In the genomic region with DNA sequence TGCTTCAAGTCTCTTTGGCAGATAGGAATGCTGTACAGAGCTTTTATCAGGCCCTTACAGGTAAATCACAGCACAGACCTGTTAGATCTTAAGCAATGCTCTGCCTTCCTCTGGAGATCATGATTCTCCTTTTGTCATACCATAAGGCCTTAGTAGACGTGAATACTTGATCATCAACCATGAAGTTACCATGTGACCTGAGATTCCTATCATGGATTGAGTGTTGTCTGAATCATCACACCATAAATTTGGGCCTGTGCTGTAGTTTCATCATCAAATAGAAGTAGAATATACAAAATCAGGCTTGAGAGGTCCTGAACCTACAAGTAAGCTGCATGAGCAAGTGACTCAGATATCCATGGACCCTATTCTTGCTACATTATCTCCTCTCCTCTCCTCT, we compare ENCODE assay signal across 21 cellular contexts.
DNase-seq lines count a peak whose midpoint lies in the region; ATAC-seq, FAIRE-seq and TF ChIP-seq lines count a peak whose summit lies in the region.
"Had no signal": no experiment of that assay in that cellular context is flagged by ENCODE, and none has a peak within 500 bp of the region (broad histone marks: within the 10 kb centered on the region; RNA-seq: fewer than 3 reads in every experiment).

No MANE protein-coding gene starts in this region.

- no peak for TF ChIP-seq CTCF in H1 (IDR thresholded peaks at IDR 0.05; ENCODE audit: control extremely low read depth in 1 of 3, insufficient read depth in 1 of 3, low read depth in 1 of 3, low read length in 3 of 3)

- H3K4me3 ChIP-seq in H1 (ENCODE audit: extremely low read depth in 1 of 4, insufficient read depth in 2 of 4, low read depth in 3 of 4, low read length in 4 of 4), result no peak overlapping the region
- H3K4me3 ChIP-seq: BLaER1 treated with 17β-estradiol and CSF1 and Interleukin-3, amounts not matched to agents 10 nM and 100 nM had no signal

- H2BK5ac ChIP-seq in H1 (ENCODE audit: low read depth, low read length), result no peak overlapping the region

- no peaks in the 10 kb centered on the region for H3K27me3 ChIP-seq in H1 (replicated peaks in 1 of 4; ENCODE audit: control insufficient read depth in 3 of 4, extremely low read depth in 1 of 4, insufficient read depth in 3 of 4, low read length in 3 of 4)
- H3K27me3 ChIP-seq: BLaER1 treated with 17β-estradiol and CSF1 and Interleukin-3, amounts not matched to agents 10 nM and 100 nM had no signal

- H2BK12ac ChIP-seq in H1 (ENCODE audit: low read depth, low read length), result no peak overlapping the region

- no peak overlapping the region for H2BK20ac ChIP-seq in H1 (ENCODE audit: low read length)

- H4K91ac ChIP-seq in H1 (replicated peaks; ENCODE audit: insufficient read length, low read length), result no peak overlapping the region

- ATAC-seq in GM18907 (IDR thresholded peaks at IDR 0.05; ENCODE audit: unreplicated experiment), result no peak
- no peak for ATAC-seq in HG03520 (IDR thresholded peaks at IDR 0.05; ENCODE audit: unreplicated experiment)
- no peak for ATAC-seq in HG03442 (IDR thresholded peaks at IDR 0.05; ENCODE audit: unreplicated experiment)

- 0 out of 2 replicates have a peak overlapping the region, but pooled peaks have one; percentile 6 for H2AFZ ChIP-seq in H1 (ENCODE audit: low read length)

- H3K4me2 ChIP-seq in H1 (ENCODE audit: insufficient read depth in 1 of 2, low read depth in 2 of 2, low read length in 2 of 2), result no peak overlapping the region

- no peaks in the 10 kb centered on the region for H3K79me2 ChIP-seq in H1 (ENCODE audit: control insufficient read depth in 1 of 2, insufficient read depth in 2 of 2, low read length in 2 of 2)

- no peaks in the 10 kb centered on the region for H3K79me1 ChIP-seq in H1 (ENCODE audit: low read depth, low read length)

- no peak overlapping the region for H4K5ac ChIP-seq in H1 (ENCODE audit: insufficient read length, low read depth, low read length)

- H3K14ac ChIP-seq in H1 (ENCODE audit: insufficient read length), result no peak overlapping the region

- H4K20me1 ChIP-seq in H1 (replicated peaks in 1 of 2; ENCODE audit: control insufficient read depth in 1 of 2, insufficient read depth in 2 of 2, low read length in 2 of 2), result no peaks in the 10 kb centered on the region
- H4K20me1 ChIP-seq: BLaER1 treated with 17β-estradiol and CSF1 and Interleukin-3, amounts not matched to agents 10 nM and 100 nM had no signal

- H3K36me3 ChIP-seq in H1 (ENCODE audit: control insufficient read depth in 2 of 4, insufficient read depth in 4 of 4, low read length in 3 of 4), result no peaks in the 10 kb centered on the region
- H3K36me3 ChIP-seq: BLaER1 treated with 17β-estradiol and CSF1 and Interleukin-3, amounts not matched to agents 10 nM and 100 nM had no signal

- FAIRE-seq in HTR-8/SVneo (lab: Jason Lieb, UNC) (peak; percentile 85), H1 (lab: Jason Lieb, UNC) (no peak)
- FAIRE-seq: A204.1 had no signal

- TF ChIP-seq EP300 in H1 (IDR thresholded peaks at IDR 0.05; ENCODE audit: borderline replicate concordance in 1 of 2, low read depth in 2 of 2, low read length in 2 of 2), result no peak

- no peak for TF ChIP-seq POLR2A in H1 (IDR thresholded peaks at IDR 0.05; ENCODE audit: control extremely low read depth in 1 of 2, low read depth in 2 of 2, low read length in 2 of 2)

- peak; percentile 55 for DNase-seq in EH (ENCODE audit: low read depth)
- no peak for DNase-seq in HTR-8/SVneo (ENCODE audit: insufficient read length, low spot score)
- no peak for DNase-seq in H1 (ENCODE audit: low read depth in 1 of 2, low spot score in 2 of 2)
- peak; percentile 10 for DNase-seq in iris pigment epithelial cell (ENCODE audit: low read depth)
- no peak for DNase-seq in effector CD8-positive, alpha-beta T cell (lab: John Stamatoyannopoulos, UW)
- DNase-seq: DMS 273 treated with DMSO at 0.1 percent for 48 hours; GOT3; NCI-H1417 treated with DMSO at 0.1 percent for 48 hours; NCI-H1930; NCI-H2171; NCI-H446; NCI-H69; NK-92 treated with Interleukin-12 subunit alpha and Interleukin-12 subunit beta, amount 100 ng/mL, for 24 hours; RPMI8226; SIG-M5 had no signal

- H3K4me1 ChIP-seq in H1 (replicated peaks in 1 of 4; ENCODE audit: control insufficient read depth in 3 of 4, insufficient read depth in 4 of 4, low read length in 3 of 4), result no peaks in the 10 kb centered on the region

- no peak overlapping the region for H3K4ac ChIP-seq in H1 (replicated peaks; ENCODE audit: insufficient read length, low read depth, low read length)

- H3K56ac ChIP-seq in H1 (replicated peaks; ENCODE audit: insufficient read length, low read depth, low read length), result no peak overlapping the region

- H3K23ac ChIP-seq in H1 (ENCODE audit: insufficient read length), result no peak overlapping the region

- TF ChIP-seq RAD21 in H1 (IDR thresholded peaks at IDR 0.05 in 1 of 2, conservative IDR thresholded peaks at IDR 0.05 in 1 of 2; ENCODE audit: low read depth in 2 of 2, low read length in 2 of 2), result no peak

- no peak overlapping the region for H3K9ac ChIP-seq in H1 (replicated peaks in 1 of 4; ENCODE audit: extremely low read depth in 1 of 4, low read depth in 3 of 4, low read length in 3 of 4)
- H3K9ac ChIP-seq: BLaER1 treated with 17β-estradiol and CSF1 and Interleukin-3, amounts not matched to agents 10 nM and 100 nM had no signal

- H3K27ac ChIP-seq in H1 (ENCODE audit: low read depth, low read length), result no peak overlapping the region
- H3K27ac ChIP-seq: BLaER1 treated with 17β-estradiol and CSF1 and Interleukin-3, amounts not matched to agents 10 nM and 100 nM; HL-60 had no signal

- peaks cover under 1 to 1% of the 10 kb centered on the region in 2 experiments; a peak in 2 of 4 replicates for H3K9me3 ChIP-seq in H1 (ENCODE audit: insufficient read depth in 2 of 2, low read depth in 1 of 2, low read length in 1 of 2)

- no peak overlapping the region for H3K18ac ChIP-seq in H1 (ENCODE audit: extremely low read depth, low read length)

- POLR2A ChIA-PET in H1 (lab: Charles Lee; ENCODE audit: partially characterized antibody), result no interaction called here

- H4K8ac ChIP-seq in H1 (ENCODE audit: extremely low read depth, insufficient read depth, low read length), result no peak overlapping the region

- no peak overlapping the region for H2BK120ac ChIP-seq in H1 (replicated peaks; ENCODE audit: low read depth, low read length)

- no peak overlapping the region for H2BK15ac ChIP-seq in H1 (ENCODE audit: low read length)

- CTCF ChIA-PET in H1 (lab: Charles Lee; ENCODE audit: partially characterized antibody), result no interaction called here

- H3K23me2 ChIP-seq in H1 (ENCODE audit: low read depth, low read length), result no peaks in the 10 kb centered on the region

- WGBS in H1 (ENCODE audit: extremely low coverage in 1 of 2, insufficient coverage in 1 of 2, insufficient read length in 1 of 2, insufficient replicate concordance in 2 of 2, low coverage in 1 of 2, low lambda C conversion rate in 2 of 2, missing lambda C conversion rate in 1 of 2), 2 experiments, result 93% methylated on average over 1 of the region's 1 CpG; no CpG with 5 or more reads in 1 of the 2 experiments

- no peak overlapping the region for H2AK5ac ChIP-seq in H1 (ENCODE audit: low read depth, low read length)

TF ChIP-seq in H1, 55 proteins besides CTCF, POLR2A, EP300 and RAD21:
- TF ChIP-seq, protein P1, sequence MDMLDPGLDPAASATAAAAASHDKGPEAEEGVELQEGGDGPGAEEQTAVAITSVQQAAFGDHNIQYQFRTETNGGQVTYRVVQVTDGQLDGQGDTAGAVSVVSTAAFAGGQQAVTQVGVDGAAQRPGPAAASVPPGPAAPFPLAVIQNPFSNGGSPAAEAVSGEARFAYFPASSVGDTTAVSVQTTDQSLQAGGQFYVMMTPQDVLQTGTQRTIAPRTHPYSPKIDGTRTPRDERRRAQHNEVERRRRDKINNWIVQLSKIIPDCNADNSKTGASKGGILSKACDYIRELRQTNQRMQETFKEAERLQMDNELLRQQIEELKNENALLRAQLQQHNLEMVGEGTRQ (IDR thresholded peaks at IDR 0.05; ENCODE audit: low read length), result no peak
- TF ChIP-seq JUN (IDR thresholded peaks at IDR 0.05; ENCODE audit: low read depth, low read length) (no peak), SP2 (IDR thresholded peaks at IDR 0.05; ENCODE audit: low read length) (no peak), FOSL1 (IDR thresholded peaks at IDR 0.05; ENCODE audit: insufficient read depth, low read depth, low read length) (no peak), CHD1 (IDR thresholded peaks at IDR 0.05; ENCODE audit: low read depth, low read length) (no peak), EGR1 (IDR thresholded peaks at IDR 0.05; ENCODE audit: borderline replicate concordance, low read depth, low read length) (no peak), TAF7 (optimal IDR thresholded peaks at IDR 0.05; ENCODE audit: borderline replicate concordance, low read depth, low read length) (no peak), MAFK (IDR thresholded peaks at IDR 0.05; ENCODE audit: low read depth, low read length) (no peak), TEAD4 (IDR thresholded peaks at IDR 0.05; ENCODE audit: low read depth, low read length) (no peak), RFX5 (IDR thresholded peaks at IDR 0.05; ENCODE audit: borderline replicate concordance, low read depth, low read length) (no peak), TBP (IDR thresholded peaks at IDR 0.05; ENCODE audit: low read depth, low read length) (no peak), CBX5 (IDR thresholded peaks at IDR 0.05; ENCODE audit: low read depth, low read length) (no peak), NRF1 (IDR thresholded peaks at IDR 0.05; ENCODE audit: low read depth, low read length) (no peak), HDAC6 (IDR thresholded peaks at IDR 0.05; ENCODE audit: low read depth, low read length) (no peak), SIX5 (IDR thresholded peaks at IDR 0.05; ENCODE audit: low read depth, low read length) (no peak), GTF2F1 (IDR thresholded peaks at IDR 0.05; ENCODE audit: borderline replicate concordance, low read depth, low read length) (no peak), BACH1 (IDR thresholded peaks at IDR 0.05; ENCODE audit: low read length) (no peak)
- TF ChIP-seq, protein P2, sequence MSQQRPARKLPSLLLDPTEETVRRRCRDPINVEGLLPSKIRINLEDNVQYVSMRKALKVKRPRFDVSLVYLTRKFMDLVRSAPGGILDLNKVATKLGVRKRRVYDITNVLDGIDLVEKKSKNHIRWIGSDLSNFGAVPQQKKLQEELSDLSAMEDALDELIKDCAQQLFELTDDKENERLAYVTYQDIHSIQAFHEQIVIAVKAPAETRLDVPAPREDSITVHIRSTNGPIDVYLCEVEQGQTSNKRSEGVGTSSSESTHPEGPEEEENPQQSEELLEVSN (IDR thresholded peaks at IDR 0.05), result no peak
TF ChIP-seq in H1: peak in this region for 0.

Comparison
In these comparisons a context has a peak if more than half of its experiments do, and no peak if none do; other contexts are left out.
1. DNase-seq: peak in EH (single experiment) and iris pigment epithelial cell (single experiment); none in HTR-8/SVneo (single experiment), H1 (0 of 2) and effector CD8-positive, alpha-beta T cell (single experiment).